ENCODE assay signal across 9 cellular contexts in the genomic region with DNA sequence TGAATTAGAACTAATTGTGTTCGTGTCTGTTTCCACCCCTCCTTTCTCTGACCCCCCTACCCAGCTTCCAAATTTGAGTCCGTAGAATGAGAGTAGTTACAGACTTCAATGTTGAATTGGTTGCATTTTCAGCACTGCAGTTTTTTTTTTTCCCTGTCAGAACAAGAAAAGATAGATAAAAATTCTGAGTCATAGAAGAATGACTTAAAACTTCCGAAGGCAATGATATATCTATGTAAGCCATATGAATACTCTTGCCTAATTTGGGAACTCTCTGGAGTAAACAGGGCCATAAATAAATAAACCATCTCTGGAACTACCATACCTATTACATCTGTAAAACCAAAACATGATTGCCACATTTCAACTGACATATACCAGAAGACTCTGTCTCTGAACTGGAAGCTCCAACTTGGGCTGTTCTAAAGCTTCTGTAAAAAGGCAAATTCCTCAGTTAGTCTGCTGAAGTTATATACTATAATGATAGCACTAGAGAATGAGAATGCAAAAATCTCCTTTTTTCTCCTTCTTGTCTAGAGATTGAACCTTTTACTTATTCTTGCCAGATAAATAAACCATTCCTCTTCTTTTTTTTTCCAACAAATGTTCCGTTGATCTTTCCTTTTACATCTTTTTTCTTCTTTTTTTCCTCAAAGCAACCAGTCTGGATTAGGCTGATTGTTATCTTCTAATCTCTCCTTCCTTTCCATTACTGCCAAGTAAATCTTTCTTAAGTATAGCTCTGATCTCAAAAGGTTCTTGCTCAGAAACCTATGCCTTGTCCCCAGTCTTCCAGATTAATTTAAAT. TPM values are rescaled to one million over a fixed set of nuclear protein-coding genes. Genes with fewer than 3 reads are reported as not detected.
DNase-seq lines count a peak whose midpoint lies in the region; ATAC-seq and TF ChIP-seq lines count a peak whose summit lies in the region.
"Had no signal": no experiment of that assay in that cellular context is flagged by ENCODE, and none has a peak within 500 bp of the region (broad histone marks: within the 10 kb centered on the region; RNA-seq: fewer than 3 reads in every experiment).

No MANE protein-coding gene starts in this region.

- peaks cover 31% of the 10 kb centered on the region for H3K4me1 ChIP-seq in GM23338 (ENCODE audit: insufficient read depth)

- H3F3A ChIP-seq in GM23338 (replicated peaks; ENCODE audit: low read depth), result 0 out of 2 replicates have a peak, but pooled peaks cover 4% of the 10 kb centered on the region

- H3K27ac Mint-ChIP-seq in GM23338 (peak overlapping the region; percentile 15), memory B cell (peak overlapping the region; percentile 35)
- H3K27ac Mint-ChIP-seq in activated naive CD8-positive, alpha-beta T cell treated with anti-CD3 and anti-CD28 coated beads, Interleukin-2, amount 50 U/mL, for 24 hours, result peak overlapping the region; percentile 25

- H2AFZ ChIP-seq in GM23338, result no peak overlapping the region

- peaks cover 11% of the 10 kb centered on the region; the same call in 1 of the 2 replicates for H3K36me3 ChIP-seq in GM23338 (ENCODE audit: insufficient read depth)

- H3K4me1 Mint-ChIP-seq in GM23338, result peaks cover 43% of the 10 kb centered on the region
- peaks cover 24% of the 10 kb centered on the region for H3K4me1 Mint-ChIP-seq in activated naive CD8-positive, alpha-beta T cell treated with anti-CD3 and anti-CD28 coated beads, Interleukin-2, amount 50 U/mL, for 24 hours
- peaks cover 21% of the 10 kb centered on the region for H3K4me1 Mint-ChIP-seq in memory B cell

- no peak overlapping the region for H3K4me3 ChIP-seq in GM23338

- H3K4me3 Mint-ChIP-seq in GM23338 (no peak overlapping the region; the same call in 2 of the 3 replicates), memory B cell (no peak overlapping the region)
- H3K4me3 Mint-ChIP-seq in activated naive CD8-positive, alpha-beta T cell treated with anti-CD3 and anti-CD28 coated beads, Interleukin-2, amount 50 U/mL, for 24 hours, result no peak overlapping the region

- H3K27me3 Mint-ChIP-seq in GM23338 (ENCODE audit: insufficient read depth, low read depth, poor library complexity) (peaks cover 1% of the 10 kb centered on the region), memory B cell (no peaks in the 10 kb centered on the region)
- H3K27me3 Mint-ChIP-seq in activated naive CD8-positive, alpha-beta T cell treated with anti-CD3 and anti-CD28 coated beads, Interleukin-2, amount 50 U/mL, for 24 hours, result no peaks in the 10 kb centered on the region

- no peaks in the 10 kb centered on the region for H3K27me3 ChIP-seq in GM23338 (ENCODE audit: insufficient read depth)

- peaks cover 25% of the 10 kb centered on the region; the same call in 2 of the 3 replicates for H3K36me3 Mint-ChIP-seq in GM23338 (ENCODE audit: low read depth)
- H3K36me3 Mint-ChIP-seq in activated naive CD8-positive, alpha-beta T cell treated with anti-CD3 and anti-CD28 coated beads, Interleukin-2, amount 50 U/mL, for 24 hours (ENCODE audit: low read depth), result peaks cover 9% of the 10 kb centered on the region
- H3K36me3 Mint-ChIP-seq in memory B cell, result peaks cover 11% of the 10 kb centered on the region

- ATAC-seq in GM23338 (no peak), memory B cell (ENCODE audit: low read depth) (no peak), HG03571 (IDR thresholded peaks at IDR 0.05; ENCODE audit: unreplicated experiment) (no peak), GM18511 (IDR thresholded peaks at IDR 0.05; ENCODE audit: unreplicated experiment) (no peak)
- no peak for ATAC-seq in activated naive CD8-positive, alpha-beta T cell treated with anti-CD3 and anti-CD28 coated beads, Interleukin-2, amount 50 U/mL, for 24 hours

- H4K20me1 ChIP-seq in GM23338 (replicated peaks; ENCODE audit: insufficient read depth), result peaks cover 37% of the 10 kb centered on the region

- TF ChIP-seq CTCF in 22Rv1 (IDR thresholded peaks at IDR 0.05), result no peak
- TF ChIP-seq CTCF in GM23338 (conservative IDR thresholded peaks at IDR 0.05; ENCODE audit: low read depth in 2 of 2), result no peak

- no peak overlapping the region for H3K4me2 ChIP-seq in GM23338

- H3K9me3 Mint-ChIP-seq in GM23338 (no peaks in the 10 kb centered on the region), memory B cell (no peaks in the 10 kb centered on the region)
- no peaks in the 10 kb centered on the region for H3K9me3 Mint-ChIP-seq in activated naive CD8-positive, alpha-beta T cell treated with anti-CD3 and anti-CD28 coated beads, Interleukin-2, amount 50 U/mL, for 24 hours

- DNase-seq in GM23338 (ENCODE audit: low spot score), result no peak
- DNase-seq in activated naive CD8-positive, alpha-beta T cell treated with anti-CD3 and anti-CD28 coated beads, Interleukin-2, amount 50 U/mL, for 24 hours, result no peak
- DNase-seq in memory B cell (ENCODE audit: low spot score in 2 of 2), result no peak
- no peak for DNase-seq in NK-92 (lab: John Stamatoyannopoulos, UW; ENCODE audit: unreplicated experiment)
- DNase-seq in HT-29 (ENCODE audit: low spot score), result no peak
- DNase-seq: midbrain had no signal

- 0 out of 2 replicates have a peak overlapping the region, but pooled peaks have one; percentile 3 for H3K27ac ChIP-seq in 22Rv1
- H3K27ac ChIP-seq in GM23338 (ENCODE audit: low read depth), result no peak overlapping the region

- H3K79me2 ChIP-seq in GM23338 (replicated peaks; ENCODE audit: insufficient read depth), result peaks cover 96% of the 10 kb centered on the region

- no peaks in the 10 kb centered on the region for H3K9me2 ChIP-seq in GM23338 (ENCODE audit: insufficient read depth)

TF ChIP-seq in GM23338, 12 proteins besides CTCF, POLR2A, EP300 and RAD21 (continues in another document):
- TF ChIP-seq, protein P1, sequence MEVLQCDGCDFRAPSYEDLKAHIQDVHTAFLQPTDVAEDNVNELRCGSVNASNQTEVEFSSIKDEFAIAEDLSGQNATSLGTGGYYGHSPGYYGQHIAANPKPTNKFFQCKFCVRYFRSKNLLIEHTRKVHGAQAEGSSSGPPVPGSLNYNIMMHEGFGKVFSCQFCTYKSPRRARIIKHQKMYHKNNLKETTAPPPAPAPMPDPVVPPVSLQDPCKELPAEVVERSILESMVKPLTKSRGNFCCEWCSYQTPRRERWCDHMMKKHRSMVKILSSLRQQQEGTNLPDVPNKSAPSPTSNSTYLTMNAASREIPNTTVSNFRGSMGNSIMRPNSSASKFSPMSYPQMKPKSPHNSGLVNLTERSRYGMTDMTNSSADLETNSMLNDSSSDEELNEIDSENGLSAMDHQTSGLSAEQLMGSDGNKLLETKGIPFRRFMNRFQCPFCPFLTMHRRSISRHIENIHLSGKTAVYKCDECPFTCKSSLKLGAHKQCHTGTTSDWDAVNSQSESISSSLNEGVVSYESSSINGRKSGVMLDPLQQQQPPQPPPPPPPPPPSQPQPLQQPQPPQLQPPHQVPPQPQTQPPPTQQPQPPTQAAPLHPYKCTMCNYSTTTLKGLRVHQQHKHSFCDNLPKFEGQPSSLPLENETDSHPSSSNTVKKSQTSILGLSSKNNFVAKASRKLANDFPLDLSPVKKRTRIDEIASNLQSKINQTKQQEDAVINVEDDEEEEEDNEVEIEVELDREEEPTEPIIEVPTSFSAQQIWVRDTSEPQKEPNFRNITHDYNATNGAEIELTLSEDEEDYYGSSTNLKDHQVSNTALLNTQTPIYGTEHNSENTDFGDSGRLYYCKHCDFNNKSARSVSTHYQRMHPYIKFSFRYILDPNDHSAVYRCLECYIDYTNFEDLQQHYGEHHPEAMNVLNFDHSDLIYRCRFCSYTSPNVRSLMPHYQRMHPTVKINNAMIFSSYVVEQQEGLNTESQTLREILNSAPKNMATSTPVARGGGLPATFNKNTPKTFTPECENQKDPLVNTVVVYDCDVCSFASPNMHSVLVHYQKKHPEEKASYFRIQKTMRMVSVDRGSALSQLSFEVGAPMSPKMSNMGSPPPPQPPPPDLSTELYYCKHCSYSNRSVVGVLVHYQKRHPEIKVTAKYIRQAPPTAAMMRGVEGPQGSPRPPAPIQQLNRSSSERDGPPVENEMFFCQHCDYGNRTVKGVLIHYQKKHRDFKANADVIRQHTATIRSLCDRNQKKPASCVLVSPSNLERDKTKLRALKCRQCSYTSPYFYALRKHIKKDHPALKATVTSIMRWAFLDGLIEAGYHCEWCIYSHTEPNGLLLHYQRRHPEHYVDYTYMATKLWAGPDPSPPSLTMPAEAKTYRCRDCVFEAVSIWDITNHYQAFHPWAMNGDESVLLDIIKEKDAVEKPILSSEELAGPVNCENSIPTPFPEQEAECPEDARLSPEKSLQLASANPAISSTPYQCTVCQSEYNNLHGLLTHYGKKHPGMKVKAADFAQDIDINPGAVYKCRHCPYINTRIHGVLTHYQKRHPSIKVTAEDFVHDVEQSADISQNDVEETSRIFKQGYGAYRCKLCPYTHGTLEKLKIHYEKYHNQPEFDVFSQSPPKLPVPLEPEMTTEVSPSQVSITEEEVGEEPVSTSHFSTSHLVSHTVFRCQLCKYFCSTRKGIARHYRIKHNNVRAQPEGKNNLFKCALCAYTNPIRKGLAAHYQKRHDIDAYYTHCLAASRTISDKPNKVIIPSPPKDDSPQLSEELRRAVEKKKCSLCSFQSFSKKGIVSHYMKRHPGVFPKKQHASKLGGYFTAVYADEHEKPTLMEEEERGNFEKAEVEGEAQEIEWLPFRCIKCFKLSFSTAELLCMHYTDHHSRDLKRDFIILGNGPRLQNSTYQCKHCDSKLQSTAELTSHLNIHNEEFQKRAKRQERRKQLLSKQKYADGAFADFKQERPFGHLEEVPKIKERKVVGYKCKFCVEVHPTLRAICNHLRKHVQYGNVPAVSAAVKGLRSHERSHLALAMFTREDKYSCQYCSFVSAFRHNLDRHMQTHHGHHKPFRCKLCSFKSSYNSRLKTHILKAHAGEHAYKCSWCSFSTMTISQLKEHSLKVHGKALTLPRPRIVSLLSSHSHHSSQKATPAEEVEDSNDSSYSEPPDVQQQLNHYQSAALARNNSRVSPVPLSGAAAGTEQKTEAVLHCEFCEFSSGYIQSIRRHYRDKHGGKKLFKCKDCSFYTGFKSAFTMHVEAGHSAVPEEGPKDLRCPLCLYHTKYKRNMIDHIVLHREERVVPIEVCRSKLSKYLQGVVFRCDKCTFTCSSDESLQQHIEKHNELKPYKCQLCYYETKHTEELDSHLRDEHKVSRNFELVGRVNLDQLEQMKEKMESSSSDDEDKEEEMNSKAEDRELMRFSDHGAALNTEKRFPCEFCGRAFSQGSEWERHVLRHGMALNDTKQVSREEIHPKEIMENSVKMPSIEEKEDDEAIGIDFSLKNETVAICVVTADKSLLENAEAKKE (CRISPR knock-in tag; IDR thresholded peaks at IDR 0.05), result no peak
- TF ChIP-seq NANOG (IDR thresholded peaks at IDR 0.05; ENCODE audit: borderline replicate concordance) (no peak), ZNF114 (CRISPR knock-in tag; IDR thresholded peaks at IDR 0.05) (no peak)

RNA-seq across cellular contexts. Expression of a gene that starts 23.5 kb away (rescaled TPM):
- total RNA-seq in GM23338 (2014; rRNA removed; shearing (Covaris generic)), result 234 and 254 TPM in 2 replicates
- polyA plus RNA-seq in GM23338 (2016; fragmentation: Nextera tagmentation; extraction: Ambion mirVana), result 58.0 and 60.7 TPM in 2 replicates
- 31.6 and 41.9 TPM in 2 replicates for total RNA-seq in HT-29 (2014; rRNA removed; shearing (Covaris generic))
